36 cellular contexts compared by ENCODE assay signal in genomic region chr1:218938259-218938658, GRCh38.
"Had no signal": no experiment of that assay in that cellular context is flagged by ENCODE, and none has a peak within 500 bp of the region (broad histone marks: within the 10 kb centered on the region; RNA-seq: fewer than 3 reads in every experiment).

No MANE protein-coding gene starts in this region.

- FAIRE-seq: endothelial cell of umbilical vein, pancreas had no signal

- H3K9me3 ChIP-seq: neutrophil, pancreas, prostate gland, vagina had no signal

- H3K4me1 ChIP-seq: pancreas, vagina had no signal

- H3K36me3 Mint-ChIP-seq: activated naive CD8-positive, alpha-beta T cell; immature natural killer cell had no signal

- H3K27me3 ChIP-seq: gastroesophageal sphincter, neutrophil, pancreas, vagina had no signal

- H3K27me3 Mint-ChIP-seq: activated naive CD8-positive, alpha-beta T cell; brain; stimulated activated memory B cell treated with anti-CD40 and anti-IgM and Interleukin-4, amounts not matched to agents 10 μg/mL and 1 μg/mL and 100 μg/mL, for 72 hours; stimulated activated naive CD8-positive, alpha-beta T cell treated with anti-CD3 and anti-CD28 coated beads, Interleukin-15, amount 100 ng/mL, for 72 hours; T-helper 17 cell; type B pancreatic cell had no signal

- H3K4me1 Mint-ChIP-seq: brain; immature natural killer cell; mesothelial cell of epicardium; naive B cell; nephron progenitor cell; stimulated activated memory B cell treated with anti-CD40 and anti-IgM and Interleukin-4, amounts not matched to agents 10 μg/mL and 1 μg/mL and 100 μg/mL, for 72 hours; stimulated activated naive CD8-positive, alpha-beta T cell treated with anti-CD3 and anti-CD28 coated beads, Interleukin-15, amount 100 ng/mL, for 72 hours; T-helper 17 cell had no signal

- H3K27ac ChIP-seq: gastroesophageal sphincter, neutrophil, pancreas, prostate gland, vagina, WERI-Rb-1 had no signal

- H3K36me3 ChIP-seq: gastroesophageal sphincter, neutrophil, pancreas, prostate gland, vagina, WERI-Rb-1 had no signal

- H3K4me3 ChIP-seq: gastroesophageal sphincter, pancreas, prostate gland, vagina had no signal

- ATAC-seq: activated CD4-positive, CD25-positive, alpha-beta regulatory T cell treated with anti-CD3 and anti-CD28 coated beads, Interleukin-2, amount 50 U/mL, for 24 hours; gastroesophageal sphincter; pancreas; sciatic nerve; stimulated activated memory B cell treated with anti-CD40 and anti-IgM and Interleukin-4, amounts not matched to agents 10 μg/mL and 1 μg/mL and 100 μg/mL, for 72 hours; stimulated activated naive CD8-positive, alpha-beta T cell treated with anti-CD3 and anti-CD28 coated beads, Interleukin-15, amount 100 ng/mL, for 72 hours; T-helper 17 cell had no signal

- H3K27ac Mint-ChIP-seq: activated naive CD8-positive, alpha-beta T cell; brain; immature natural killer cell; mesothelial cell of epicardium; naive B cell; nephron progenitor cell; stimulated activated memory B cell treated with anti-CD40 and anti-IgM and Interleukin-4, amounts not matched to agents 10 μg/mL and 1 μg/mL and 100 μg/mL, for 72 hours; stimulated activated naive CD8-positive, alpha-beta T cell treated with anti-CD3 and anti-CD28 coated beads, Interleukin-15, amount 100 ng/mL, for 72 hours; T-helper 17 cell; type B pancreatic cell had no signal

- H3K4me3 Mint-ChIP-seq: activated naive CD8-positive, alpha-beta T cell; brain; immature natural killer cell; mesothelial cell of epicardium; naive B cell; nephron progenitor cell; stimulated activated memory B cell treated with anti-CD40 and anti-IgM and Interleukin-4, amounts not matched to agents 10 μg/mL and 1 μg/mL and 100 μg/mL, for 72 hours; stimulated activated naive CD8-positive, alpha-beta T cell treated with anti-CD3 and anti-CD28 coated beads, Interleukin-15, amount 100 ng/mL, for 72 hours; T-helper 17 cell; type B pancreatic cell had no signal

- DNase-seq: activated CD4-positive, alpha-beta T cell treated with anti-CD3 and anti-CD28 coated beads for 48 hours; activated CD4-positive, alpha-beta T cell treated with anti-CD3 and anti-CD28 coated beads, Interleukin-2, amount 50 U/mL, for 48 hours; activated CD8-positive, alpha-beta memory T cell treated with anti-CD3 and anti-CD28 coated beads for 24 hours; activated effector memory CD4-positive, alpha-beta T cell treated with Interleukin-2 at 50 U/mL for 16 hours; activated naive CD4-positive, alpha-beta T cell treated with Interleukin-2 at 50 U/mL for 16 hours; aorta; caudate nucleus; head of caudate nucleus; hypothalamus; immature natural killer cell; mammary epithelial cell; naive B cell; nephron progenitor cell; pancreas; retina; small intestine; stimulated activated CD4-positive, alpha-beta T cell treated with anti-CD3 and anti-CD28 coated beads, Interleukin-1b, Interleukin-23, amount 100 ng/mL, for 48 hours; stimulated activated CD4-positive, alpha-beta T cell treated with anti-CD3 and anti-CD28 coated beads, Interleukin-4, amount 100 ng/mL, for 4 hours; stimulated activated CD8-positive, alpha-beta memory T cell treated with anti-CD3 and anti-CD28 coated beads, Interleukin-4, amount 100 ng/mL, for 48 hours; stimulated activated naive CD8-positive, alpha-beta T cell treated with anti-CD3 and anti-CD28 coated beads, Interleukin-15, amount 100 ng/mL, for 72 hours; substantia nigra; T-helper 17 cell; T1000; WERI-Rb-1 had no signal
